ENCODE assay signal across 8 cellular contexts in genomic region chr19:41548954-41549688, GRCh38. TPM values are rescaled to one million over a fixed set of nuclear protein-coding genes. Genes with fewer than 3 reads are reported as not detected.
DNase-seq lines count a peak whose midpoint lies in the region; ATAC-seq and TF ChIP-seq lines count a peak whose summit lies in the region.

No MANE protein-coding gene starts in this region.

- DNase-seq in Jurkat, Clone E6-1 (ENCODE audit: low read depth, low spot score): peak; percentile 32
- peak; percentile 85 for DNase-seq in activated CD8-positive, alpha-beta T cell treated with anti-CD3 and anti-CD28 coated beads, Interleukin-2, amount 10 ng/mL, durations not matched to agents 7 days and 5 days
- DNase-seq in left ventricle myocardium inferior (no peak), occipital lobe (lab: John Stamatoyannopoulos, UW) (no peak), GM19238 (ENCODE audit: insufficient read length, low spot score) (no peak), NCI-H1930 (lab: John Stamatoyannopoulos, UW) (no peak)
- DNase-seq in stimulated activated CD8-positive, alpha-beta memory T cell treated with anti-CD3 and anti-CD28 coated beads, Interleukin-12 subunit alpha, Interleukin-12 subunit beta, amount 100 ng/mL, for 4 hours (ENCODE audit: low read depth): peak; percentile 45

- ATAC-seq in GM18511 (IDR thresholded peaks at IDR 0.05; ENCODE audit: unreplicated experiment): peak; percentile 49
- peak; percentile 74 for ATAC-seq in activated CD8-positive, alpha-beta T cell treated with anti-CD3 and anti-CD28 coated beads, Interleukin-2, amount 10 ng/mL, durations not matched to agents 7 days and 5 days

- peaks cover 7% of the 10 kb centered on the region for H3K9me3 ChIP-seq in left ventricle myocardium inferior (replicated peaks)

- intact Hi-C loops in left ventricle myocardium inferior (cut with micrococcal nuclease): no loop called here

- no peak overlapping the region for H3K4me3 ChIP-seq in Jurkat, Clone E6-1 (ENCODE audit: low read length)
- peak overlapping the region; percentile 51 for H3K4me3 ChIP-seq in left ventricle myocardium inferior

- no peaks in the 10 kb centered on the region for H3K27me3 Mint-ChIP-seq in activated CD8-positive, alpha-beta T cell treated with anti-CD3 and anti-CD28 coated beads, Interleukin-2, amount 10 ng/mL, durations not matched to agents 7 days and 5 days (ENCODE audit: low read depth)

- H3K27ac ChIP-seq in left ventricle myocardium inferior (replicated peaks): peak overlapping the region; percentile 85

- no peak for TF ChIP-seq CTCF in left ventricle myocardium inferior (IDR thresholded peaks at IDR 0.05; ENCODE audit: borderline replicate concordance)

- CTCF ChIA-PET in activated CD8-positive, alpha-beta T cell treated with anti-CD3 and anti-CD28 coated beads, Interleukin-2, amount 10 ng/mL, durations not matched to agents 7 days and 5 days (lab: Charles Lee): interaction anchor here (0.6 to 12.5 kb wide), 8 partner anchors 10 to 119 kb away, joined by 3 to 126 read pairs (median 9); partner anchors contain the start of gene DMAC2

- H3K4me1 ChIP-seq in left ventricle myocardium inferior: peaks cover 29% of the 10 kb centered on the region

- H3K36me3 Mint-ChIP-seq in activated CD8-positive, alpha-beta T cell treated with anti-CD3 and anti-CD28 coated beads, Interleukin-2, amount 10 ng/mL, durations not matched to agents 7 days and 5 days (ENCODE audit: low read depth): peaks cover 42% of the 10 kb centered on the region

- H3K36me3 ChIP-seq in left ventricle myocardium inferior: no peaks in the 10 kb centered on the region

- peak overlapping the region; percentile 86 for H3K4me3 Mint-ChIP-seq in activated CD8-positive, alpha-beta T cell treated with anti-CD3 and anti-CD28 coated beads, Interleukin-2, amount 10 ng/mL, durations not matched to agents 7 days and 5 days

- H3K4me1 Mint-ChIP-seq in activated CD8-positive, alpha-beta T cell treated with anti-CD3 and anti-CD28 coated beads, Interleukin-2, amount 10 ng/mL, durations not matched to agents 7 days and 5 days (ENCODE audit: low read depth): peaks cover 47% of the 10 kb centered on the region

- peak overlapping the region; percentile 87 for H3K27ac Mint-ChIP-seq in activated CD8-positive, alpha-beta T cell treated with anti-CD3 and anti-CD28 coated beads, Interleukin-2, amount 10 ng/mL, durations not matched to agents 7 days and 5 days

- POLR2A ChIA-PET in activated CD8-positive, alpha-beta T cell treated with anti-CD3 and anti-CD28 coated beads, Interleukin-2, amount 10 ng/mL, durations not matched to agents 7 days and 5 days (lab: Charles Lee): interaction anchor here (0.6 to 3.4 kb wide), 10 partner anchors 10 to 1263 kb away, joined by 3 to 29 read pairs (median 6); partner anchors contain the start of genes DMAC2 and HNRNPUL1

- peaks cover 2% of the 10 kb centered on the region for H3K9me3 Mint-ChIP-seq in activated CD8-positive, alpha-beta T cell treated with anti-CD3 and anti-CD28 coated beads, Interleukin-2, amount 10 ng/mL, durations not matched to agents 7 days and 5 days (ENCODE audit: insufficient read depth)

- H3K27me3 ChIP-seq in left ventricle myocardium inferior (ENCODE audit: low read depth): peaks cover 27% of the 10 kb centered on the region

RNA-seq across cellular contexts. Expression of gene CEACAM21, which starts 26.8 kb away (rescaled TPM):
- polyA plus RNA-seq in Jurkat, Clone E6-1 (2012; ENCODE audit: insufficient read depth, insufficient read length): 3.1 TPM
- 10 to 100 TPM; 41.8 to 49.4 TPM for total RNA-seq in activated CD8-positive, alpha-beta T cell treated with anti-CD3 and anti-CD28 coated beads, Interleukin-2, amount 10 ng/mL, durations not matched to agents 7 days and 5 days
- total RNA-seq in left ventricle myocardium inferior: 0.60 TPM
- 1.6 TPM for total RNA-seq in occipital lobe

Comparison
In these comparisons a context has a peak if more than half of its experiments do, and no peak if none do; other contexts are left out.
1. DNase-seq: peak in Jurkat, Clone E6-1 (single experiment), activated CD8-positive, alpha-beta T cell treated with anti-CD3 and anti-CD28 coated beads, Interleukin-2, amount 10 ng/mL, durations not matched to agents 7 days and 5 days (single experiment) and stimulated activated CD8-positive, alpha-beta memory T cell treated with anti-CD3 and anti-CD28 coated beads, Interleukin-12 subunit alpha, Interleukin-12 subunit beta, amount 100 ng/mL, for 4 hours (single experiment); none in left ventricle myocardium inferior (single experiment), occipital lobe (single experiment), GM19238 (single experiment) and NCI-H1930 (0 of 2).
2. RNA of gene CEACAM21, which starts 26.8 kb away (total RNA-seq): 41.8 to 49.4 TPM in activated CD8-positive, alpha-beta T cell treated with anti-CD3 and anti-CD28 coated beads, Interleukin-2, amount 10 ng/mL, durations not matched to agents 7 days and 5 days; 1.6 TPM in occipital lobe (single experiment) and 0.60 TPM in left ventricle myocardium inferior (single experiment); every median in the first group is over 10 times any median in the second.